ENCODE assay signal across 8 cellular contexts in the genomic region with DNA sequence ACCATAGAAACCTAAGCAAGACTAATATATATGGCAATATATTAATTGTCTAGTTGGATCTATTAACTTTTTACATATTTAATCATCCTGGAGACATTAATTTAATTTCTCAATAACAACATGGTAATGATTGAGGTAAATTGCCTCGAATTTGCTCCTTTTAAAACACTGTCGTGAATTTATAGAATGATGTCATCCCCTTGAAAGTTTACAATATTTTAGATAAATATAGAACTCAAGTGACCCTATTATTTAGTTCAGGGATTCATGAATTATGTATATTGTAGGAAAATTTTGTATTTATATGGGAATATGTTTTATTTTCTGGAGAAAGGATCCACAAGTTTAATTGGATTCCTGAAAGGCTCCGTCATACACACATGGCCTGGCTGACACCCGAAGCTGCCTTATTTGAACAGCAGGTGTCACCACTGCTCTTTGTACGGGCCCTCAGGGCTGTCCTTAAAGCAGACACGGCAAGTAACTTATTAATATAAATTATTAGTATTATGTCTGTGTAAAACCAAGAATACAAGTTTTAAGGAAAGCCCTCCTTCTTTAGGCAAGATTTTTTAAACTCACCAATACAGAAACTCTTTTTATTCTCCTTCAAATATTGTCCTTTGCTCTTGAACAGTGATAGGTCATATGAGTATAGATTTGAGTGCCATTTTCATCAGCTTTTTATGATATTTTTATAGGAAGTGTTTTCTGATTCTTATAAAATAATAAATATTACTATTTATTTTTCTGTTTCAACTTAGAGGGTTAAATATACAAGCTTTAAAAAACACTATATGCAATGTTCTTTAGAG. TPM values are rescaled to one million over a fixed set of nuclear protein-coding genes. Genes with fewer than 3 reads are reported as not detected.
A peak's percentile ranks its signal among the peaks of the same experiment; 100 is the strongest.
DNase-seq lines count a peak whose midpoint lies in the region; ATAC-seq and TF ChIP-seq lines count a peak whose summit lies in the region.

No MANE protein-coding gene starts in this region.

- CTCF ChIA-PET in CD4-positive, alpha-beta memory T cell (lab: Charles Lee; ENCODE audit: partially characterized antibody): interaction anchor here (0.5 to 7.5 kb wide), 12 partner anchors 8 to 1401 kb away, joined by 3 to 120 read pairs (median 4); a partner anchor contains a TSS
- CTCF ChIA-PET in activated CD4-positive, alpha-beta memory T cell treated with anti-CD3 and anti-CD28 coated beads for 36 hours (lab: Charles Lee): interaction anchor here (0.6 to 8.0 kb wide), 10 partner anchors 8 to 1425 kb away, joined by 3 to 222 read pairs (median 6); no protein-coding TSS in a partner anchor

- H3K9me3 Mint-ChIP-seq in CD4-positive, alpha-beta memory T cell: no peaks in the 10 kb centered on the region
- no peaks in the 10 kb centered on the region for H3K9me3 Mint-ChIP-seq in activated CD4-positive, alpha-beta memory T cell treated with anti-CD3 and anti-CD28 coated beads for 36 hours
- no peaks in the 10 kb centered on the region for H3K9me3 Mint-ChIP-seq in mesothelial cell of epicardium

- peaks cover 13 to 28% (median 24%) of the 10 kb centered on the region in 4 donors for H3K4me1 Mint-ChIP-seq in CD4-positive, alpha-beta memory T cell
- peaks cover 20% of the 10 kb centered on the region for H3K4me1 Mint-ChIP-seq in activated CD4-positive, alpha-beta memory T cell treated with anti-CD3 and anti-CD28 coated beads for 36 hours (ENCODE audit: low read depth)
- H3K4me1 Mint-ChIP-seq in mesothelial cell of epicardium: peaks cover 18% of the 10 kb centered on the region

- H3K9me3 ChIP-seq in CD4-positive, alpha-beta memory T cell (ENCODE audit: control insufficient read depth in 1 of 2, low read length in 2 of 2): no peaks in the 10 kb centered on the region

- H3K36me3 ChIP-seq in CD4-positive, alpha-beta memory T cell (ENCODE audit: insufficient read depth, low read length): peaks cover 5% of the 10 kb centered on the region

- H3K36me3 Mint-ChIP-seq in CD4-positive, alpha-beta memory T cell: peaks cover 6 to 17% of the 10 kb centered on the region in 2 donors
- peaks cover 9% of the 10 kb centered on the region for H3K36me3 Mint-ChIP-seq in activated CD4-positive, alpha-beta memory T cell treated with anti-CD3 and anti-CD28 coated beads for 36 hours
- H3K36me3 Mint-ChIP-seq in mesothelial cell of epicardium: peaks cover 2% of the 10 kb centered on the region

- H3K4me1 ChIP-seq in CD4-positive, alpha-beta memory T cell (ENCODE audit: insufficient read depth, low read length): peaks cover 22% of the 10 kb centered on the region

- DNase-seq in CD4-positive, alpha-beta memory T cell: peak; percentile 68 to 72 (median 68)
- peak; percentile 59 for DNase-seq in NCI-H69 (lab: John Stamatoyannopoulos, UW)
- peak; percentile 80 for DNase-seq in activated CD4-positive, alpha-beta memory T cell treated with anti-CD3 and anti-CD28 coated beads for 36 hours
- peak; percentile 64 for DNase-seq in effector CD4-positive, alpha-beta T cell
- DNase-seq in mesothelial cell of epicardium (ENCODE audit: low spot score in 2 of 2, unreplicated experiment in 2 of 2): peak; percentile 29 to 72
- peak; percentile 39 to 51 for DNase-seq in stimulated activated CD8-positive, alpha-beta memory T cell treated with anti-CD3 and anti-CD28 coated beads, Interleukin-2, amount 100 ng/mL, for 48 hours (ENCODE audit: low read depth in 2 of 2)

- no peaks in the 10 kb centered on the region for H3K27me3 ChIP-seq in CD4-positive, alpha-beta memory T cell (ENCODE audit: insufficient read depth, low read length)

- no peak overlapping the region for H3K27ac ChIP-seq in CD4-positive, alpha-beta memory T cell (ENCODE audit: low read depth, low read length)

- peak overlapping the region in 3 of 7 donors; percentile 18 to 62 (median 47) for H3K27ac Mint-ChIP-seq in CD4-positive, alpha-beta memory T cell
- H3K27ac Mint-ChIP-seq in activated CD4-positive, alpha-beta memory T cell treated with anti-CD3 and anti-CD28 coated beads for 36 hours: no peak overlapping the region
- peak overlapping the region; percentile 73 for H3K27ac Mint-ChIP-seq in mesothelial cell of epicardium

- peak overlapping the region in 2 of 8 donors; percentile 29 to 57 for H3K4me3 Mint-ChIP-seq in CD4-positive, alpha-beta memory T cell
- H3K4me3 Mint-ChIP-seq in activated CD4-positive, alpha-beta memory T cell treated with anti-CD3 and anti-CD28 coated beads for 36 hours: no peak overlapping the region
- no peak overlapping the region for H3K4me3 Mint-ChIP-seq in mesothelial cell of epicardium

- no peak overlapping the region for H3K4me3 ChIP-seq in CD4-positive, alpha-beta memory T cell (ENCODE audit: low read length in 2 of 2)

- intact Hi-C loops in CD4-positive, alpha-beta memory T cell (cut with micrococcal nuclease): loop anchor here (1.0 to 10.0 kb wide), 6 partner anchors 66 to 1233 kb away; a partner anchor contains a TSS
- intact Hi-C loops in activated CD4-positive, alpha-beta memory T cell treated with anti-CD3 and anti-CD28 coated beads for 36 hours (cut with micrococcal nuclease): loop anchor here (1.0 to 5.0 kb wide), 6 partner anchors 66 to 1401 kb away; a partner anchor contains a TSS

- ATAC-seq in GM19351 (IDR thresholded peaks at IDR 0.05; ENCODE audit: unreplicated experiment) (peak; percentile 58), HG03442 (IDR thresholded peaks at IDR 0.05; ENCODE audit: unreplicated experiment) (peak; percentile 53)

- POLR2A ChIA-PET in CD4-positive, alpha-beta memory T cell (lab: Charles Lee; ENCODE audit: partially characterized antibody): interaction anchor here (0.7 kb wide), 1 partner anchor 16 kb away, joined by 3 read pairs; no protein-coding TSS in a partner anchor
- POLR2A ChIA-PET in activated CD4-positive, alpha-beta memory T cell treated with anti-CD3 and anti-CD28 coated beads for 36 hours (lab: Charles Lee): no interaction called here

- TF ChIP-seq CTCF in mesothelial cell of epicardium (IDR thresholded peaks at IDR 0.05; ENCODE audit: unreplicated experiment): peak; percentile 57

- H3K27me3 Mint-ChIP-seq in CD4-positive, alpha-beta memory T cell: no peaks in the 10 kb centered on the region
- H3K27me3 Mint-ChIP-seq in activated CD4-positive, alpha-beta memory T cell treated with anti-CD3 and anti-CD28 coated beads for 36 hours: no peaks in the 10 kb centered on the region
- H3K27me3 Mint-ChIP-seq in mesothelial cell of epicardium (ENCODE audit: low read depth): no peaks in the 10 kb centered on the region

RNA-seq across cellular contexts. Expression of a gene that starts 1.9 kb away (rescaled TPM):
- total RNA-seq in CD4-positive, alpha-beta memory T cell: 10 to 100 TPM; 77.5 to 81.8 TPM
- 10 to 100 TPM; 84.3 to 91.8 TPM for polyA plus RNA-seq in CD4-positive, alpha-beta memory T cell
- total RNA-seq in activated CD4-positive, alpha-beta memory T cell treated with anti-CD3 and anti-CD28 coated beads for 36 hours: 100 to 1,000 TPM in 1 of 2 experiments, 10 to 100 TPM in 1; 99.3 to 103 TPM
- total RNA-seq in mesothelial cell of epicardium: 81.7 to 88.6 TPM (median 88.3 TPM) in 3 replicates

RNA-seq across cellular contexts. Expression of a gene that starts 10.7 kb away (rescaled TPM):
- total RNA-seq in CD4-positive, alpha-beta memory T cell: not detected
- not detected for polyA plus RNA-seq in CD4-positive, alpha-beta memory T cell
- not detected for total RNA-seq in activated CD4-positive, alpha-beta memory T cell treated with anti-CD3 and anti-CD28 coated beads for 36 hours
- 0.31 to 0.93 TPM (median 0.64 TPM) in 3 replicates for total RNA-seq in mesothelial cell of epicardium

RNA-seq across cellular contexts. Expression of a gene that starts 38.5 kb away (rescaled TPM):
- not detected for total RNA-seq in CD4-positive, alpha-beta memory T cell
- not detected for polyA plus RNA-seq in CD4-positive, alpha-beta memory T cell
- not detected for total RNA-seq in activated CD4-positive, alpha-beta memory T cell treated with anti-CD3 and anti-CD28 coated beads for 36 hours
- not detected in 3 replicates for total RNA-seq in mesothelial cell of epicardium
